Comparison of ENCODE assay signal across 1 cellular context in the genomic region with DNA sequence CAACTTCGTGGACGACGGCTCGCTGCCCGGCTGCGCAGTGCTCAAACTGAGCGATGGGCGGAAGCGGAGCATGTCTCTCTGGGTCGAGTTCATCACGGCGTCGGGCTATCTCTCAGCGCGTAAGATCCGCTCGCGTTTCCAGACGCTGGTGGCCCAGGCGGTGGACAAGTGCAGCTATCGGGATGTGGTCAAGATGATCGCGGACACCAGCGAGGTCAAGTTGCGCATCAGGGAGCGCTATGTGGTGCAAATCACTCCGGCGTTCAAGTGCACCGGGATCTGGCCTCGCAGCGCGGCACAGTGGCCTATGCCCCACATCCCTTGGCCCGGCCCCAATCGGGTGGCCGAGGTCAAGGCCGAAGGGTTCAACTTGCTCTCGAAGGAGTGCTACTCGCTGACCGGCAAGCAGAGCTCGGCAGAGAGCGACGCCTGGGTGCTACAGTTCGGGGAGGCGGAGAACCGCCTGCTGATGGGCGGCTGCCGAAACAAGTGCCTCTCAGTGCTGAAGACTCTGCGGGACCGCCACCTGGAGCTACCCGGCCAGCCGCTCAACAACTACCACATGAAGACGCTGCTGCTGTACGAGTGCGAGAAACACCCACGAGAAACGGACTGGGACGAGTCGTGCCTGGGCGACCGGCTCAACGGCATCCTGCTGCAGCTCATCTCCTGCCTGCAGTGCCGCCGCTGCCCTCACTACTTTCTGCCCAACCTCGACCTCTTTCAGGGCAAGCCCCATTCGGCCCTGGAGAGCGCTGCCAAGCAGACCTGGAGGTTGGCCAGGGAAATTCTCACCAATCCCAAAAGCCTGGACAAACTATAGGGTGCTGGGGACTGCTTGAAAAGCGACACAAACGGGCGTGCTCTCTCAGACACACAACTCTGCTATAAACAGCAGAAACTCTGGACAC.
TF ChIP-seq lines count a peak whose summit lies in the region.

No MANE protein-coding gene starts in this region.

TF ChIP-seq in endothelial cell of umbilical vein, 7 proteins besides CTCF, POLR2A, EP300 and RAD21:
- TF ChIP-seq JUN (IDR thresholded peaks at IDR 0.05; ENCODE audit: borderline replicate concordance, insufficient read depth, insufficient read length, low read depth), result no peak
- TF ChIP-seq EZH2 (IDR thresholded peaks at IDR 0.05; ENCODE audit: borderline replicate concordance, low read depth, low read length, severe bottlenecking), result no peak
- no peak for TF ChIP-seq FOS (IDR thresholded peaks at IDR 0.05; ENCODE audit: borderline replicate concordance, insufficient read depth, low read length)
- TF ChIP-seq GATA2 (IDR thresholded peaks at IDR 0.05; ENCODE audit: insufficient read depth, insufficient read length, low read depth, low read length), result no peak
- TF ChIP-seq POLR2AphosphoS5 (IDR thresholded peaks at IDR 0.05; ENCODE audit: insufficient read depth, low read depth, low read length), result no peak
- no peak for TF ChIP-seq MYC (IDR thresholded peaks at IDR 0.05; ENCODE audit: low read depth, low read length)
- TF ChIP-seq MAX (IDR thresholded peaks at IDR 0.05; ENCODE audit: insufficient read depth, insufficient read length), result no peak
